Comparison of ENCODE assay signal across 20 cellular contexts in genomic region chr17:82054351-82055022, GRCh38. TPM values are rescaled to one million over a fixed set of nuclear protein-coding genes. Genes with fewer than 3 reads are reported as not detected.
DNase-seq lines count a peak whose midpoint lies in the region; ATAC-seq and TF ChIP-seq lines count a peak whose summit lies in the region.
"Had no signal": no experiment of that assay in that cellular context is flagged by ENCODE, and none has a peak within 500 bp of the region (broad histone marks: within the 10 kb centered on the region; RNA-seq: fewer than 3 reads in every experiment).

No MANE protein-coding gene starts in this region.

- H3K36me3 Mint-ChIP-seq in activated CD8-positive, alpha-beta T cell treated with anti-CD3 and anti-CD28 coated beads for 36 hours (ENCODE audit: low read depth): peaks cover 2% of the 10 kb centered on the region
- H3K36me3 Mint-ChIP-seq in activated CD8-positive, alpha-beta T cell treated with anti-CD3 and anti-CD28 coated beads, Interleukin-2, amount 10 ng/mL, durations not matched to agents 7 days and 5 days (ENCODE audit: low read depth): peaks cover 9% of the 10 kb centered on the region
- H3K36me3 Mint-ChIP-seq in CD14-positive monocyte (peaks cover 21 to 70% of the 10 kb centered on the region in 2 donors), nephron (ENCODE audit: low read depth) (peaks cover 8% of the 10 kb centered on the region)
- H3K36me3 Mint-ChIP-seq: activated naive CD8-positive, alpha-beta T cell treated with anti-CD3 and anti-CD28 coated beads, Interleukin-2, amount 10 ng/mL, durations not matched to agents 7 days and 5 days had no signal

- CTCF ChIA-PET in activated CD8-positive, alpha-beta T cell treated with anti-CD3 and anti-CD28 coated beads for 36 hours (lab: Charles Lee): no interaction called here
- CTCF ChIA-PET in activated CD8-positive, alpha-beta T cell treated with anti-CD3 and anti-CD28 coated beads, Interleukin-2, amount 10 ng/mL, durations not matched to agents 7 days and 5 days (lab: Charles Lee): interaction anchor here (1.5 kb wide), 1 partner anchor 152 kb away, joined by 4 read pairs; no protein-coding TSS in a partner anchor

- peaks cover 19% of the 10 kb centered on the region for H3K4me1 Mint-ChIP-seq in activated CD8-positive, alpha-beta T cell treated with anti-CD3 and anti-CD28 coated beads for 36 hours (ENCODE audit: low read depth)
- H3K4me1 Mint-ChIP-seq in activated CD8-positive, alpha-beta T cell treated with anti-CD3 and anti-CD28 coated beads, Interleukin-2, amount 10 ng/mL, durations not matched to agents 7 days and 5 days (ENCODE audit: low read depth): peaks cover 24% of the 10 kb centered on the region
- H3K4me1 Mint-ChIP-seq in CD14-positive monocyte (peaks cover 19% of the 10 kb centered on the region), nephron (peaks cover 9% of the 10 kb centered on the region)

- no peaks in the 10 kb centered on the region for H3K27me3 Mint-ChIP-seq in activated CD8-positive, alpha-beta T cell treated with anti-CD3 and anti-CD28 coated beads for 36 hours
- no peaks in the 10 kb centered on the region for H3K27me3 Mint-ChIP-seq in activated CD8-positive, alpha-beta T cell treated with anti-CD3 and anti-CD28 coated beads, Interleukin-2, amount 10 ng/mL, durations not matched to agents 7 days and 5 days (ENCODE audit: low read depth)
- H3K27me3 Mint-ChIP-seq in CD14-positive monocyte (ENCODE audit: low read depth in 3 of 3): no peaks in the 10 kb centered on the region
- H3K27me3 Mint-ChIP-seq in nephron (ENCODE audit: low read depth): no peaks in the 10 kb centered on the region
- H3K27me3 Mint-ChIP-seq: activated naive CD8-positive, alpha-beta T cell treated with anti-CD3 and anti-CD28 coated beads, Interleukin-2, amount 10 ng/mL, durations not matched to agents 7 days and 5 days had no signal

- no peaks in the 10 kb centered on the region for H3K9me3 ChIP-seq in RWPE2 (ENCODE audit: severe bottlenecking)
- H3K9me3 ChIP-seq in upper lobe of right lung: no peaks in the 10 kb centered on the region
- H3K9me3 ChIP-seq: right lobe of liver, thoracic aorta had no signal

- H3K4me3 ChIP-seq in RWPE2 (ENCODE audit: severe bottlenecking): no peak overlapping the region
- H3K4me3 ChIP-seq in upper lobe of right lung: no peak overlapping the region
- H3K4me3 ChIP-seq: GM12878, GM23248, right lobe of liver, thoracic aorta had no signal

- no peaks in the 10 kb centered on the region for H3K9me3 Mint-ChIP-seq in activated CD8-positive, alpha-beta T cell treated with anti-CD3 and anti-CD28 coated beads for 36 hours
- H3K9me3 Mint-ChIP-seq in activated CD8-positive, alpha-beta T cell treated with anti-CD3 and anti-CD28 coated beads, Interleukin-2, amount 10 ng/mL, durations not matched to agents 7 days and 5 days (ENCODE audit: insufficient read depth): no peaks in the 10 kb centered on the region
- no peaks in the 10 kb centered on the region for H3K9me3 Mint-ChIP-seq in CD14-positive monocyte
- no peaks in the 10 kb centered on the region for H3K9me3 Mint-ChIP-seq in nephron
- H3K9me3 Mint-ChIP-seq: activated naive CD8-positive, alpha-beta T cell treated with anti-CD3 and anti-CD28 coated beads, Interleukin-2, amount 10 ng/mL, durations not matched to agents 7 days and 5 days; activated T-cell treated with anti-CD3 and anti-CD28 coated beads, Interleukin-2, amount 50 U/mL, for 72 hours had no signal

- H3K4me3 Mint-ChIP-seq in activated CD8-positive, alpha-beta T cell treated with anti-CD3 and anti-CD28 coated beads for 36 hours: no peak overlapping the region
- H3K4me3 Mint-ChIP-seq in activated CD8-positive, alpha-beta T cell treated with anti-CD3 and anti-CD28 coated beads, Interleukin-2, amount 10 ng/mL, durations not matched to agents 7 days and 5 days: no peak overlapping the region
- H3K4me3 Mint-ChIP-seq in CD14-positive monocyte: no peak overlapping the region
- peak overlapping the region; percentile 48 to 87 (median 59) for H3K4me3 Mint-ChIP-seq in nephron

- H3K4me1 ChIP-seq in RWPE2 (ENCODE audit: insufficient read depth, poor library complexity, severe bottlenecking) (peaks cover 5% of the 10 kb centered on the region), upper lobe of right lung (peaks cover 20% of the 10 kb centered on the region)

- H3K27ac Mint-ChIP-seq in activated CD8-positive, alpha-beta T cell treated with anti-CD3 and anti-CD28 coated beads for 36 hours: peak overlapping the region; percentile 16
- H3K27ac Mint-ChIP-seq in activated CD8-positive, alpha-beta T cell treated with anti-CD3 and anti-CD28 coated beads, Interleukin-2, amount 10 ng/mL, durations not matched to agents 7 days and 5 days: no peak overlapping the region
- H3K27ac Mint-ChIP-seq in CD14-positive monocyte (no peak overlapping the region), nephron (no peak overlapping the region)
- H3K27ac Mint-ChIP-seq: activated naive CD8-positive, alpha-beta T cell treated with anti-CD3 and anti-CD28 coated beads, Interleukin-2, amount 10 ng/mL, durations not matched to agents 7 days and 5 days; activated T-cell treated with anti-CD3 and anti-CD28 coated beads, Interleukin-2, amount 50 U/mL, for 72 hours had no signal

- no peak for DNase-seq in activated CD8-positive, alpha-beta T cell treated with anti-CD3 and anti-CD28 coated beads for 36 hours
- DNase-seq in activated CD8-positive, alpha-beta T cell treated with anti-CD3 and anti-CD28 coated beads, Interleukin-2, amount 10 ng/mL, durations not matched to agents 7 days and 5 days: no peak
- peak; percentile 43 for DNase-seq in CD14-positive monocyte (ENCODE audit: low spot score)
- peak; percentile 75 for DNase-seq in RWPE2 (ENCODE audit: low spot score)
- DNase-seq in upper lobe of right lung: no peak
- DNase-seq: activated naive CD8-positive, alpha-beta T cell treated with anti-CD3 and anti-CD28 coated beads, Interleukin-2, amount 10 ng/mL, durations not matched to agents 7 days and 5 days; activated T-cell treated with anti-CD3 and anti-CD28 coated beads, Interleukin-2, amount 50 U/mL, for 72 hours; C1 segment of cervical spinal cord; GM23248; NCI-H1694; NCI-H774; occipital lobe; SHP77 treated with DMSO at 0.1 percent for 48 hours had no signal

- intact Hi-C loops in activated CD8-positive, alpha-beta T cell treated with anti-CD3 and anti-CD28 coated beads for 36 hours (cut with micrococcal nuclease): no loop called here
- intact Hi-C loops in CD14-positive monocyte (cut with micrococcal nuclease) (loop anchor here in 1 of 2 donors (5.0 kb wide), 1 partner anchor 43 kb away; the partner anchor contains the start of gene FASN), upper lobe of right lung (cut with DNase I) (no loop called here)

- POLR2A ChIA-PET in activated CD8-positive, alpha-beta T cell treated with anti-CD3 and anti-CD28 coated beads for 36 hours (lab: Charles Lee): interaction anchor here (1.1 to 9.3 kb wide), 4 partner anchors 9 to 73 kb away, joined by 3 to 98 read pairs (median 4); partner anchors contain the start of gene DUS1L
- POLR2A ChIA-PET in activated CD8-positive, alpha-beta T cell treated with anti-CD3 and anti-CD28 coated beads, Interleukin-2, amount 10 ng/mL, durations not matched to agents 7 days and 5 days (lab: Charles Lee): no interaction called here

- H3K36me3 ChIP-seq in RWPE2 (ENCODE audit: low read depth): peaks cover 72% of the 10 kb centered on the region
- peaks cover 47% of the 10 kb centered on the region for H3K36me3 ChIP-seq in upper lobe of right lung

- no peak for ATAC-seq in activated CD8-positive, alpha-beta T cell treated with anti-CD3 and anti-CD28 coated beads for 36 hours
- no peak for ATAC-seq in activated CD8-positive, alpha-beta T cell treated with anti-CD3 and anti-CD28 coated beads, Interleukin-2, amount 10 ng/mL, durations not matched to agents 7 days and 5 days
- ATAC-seq in RWPE2 (ENCODE audit: low read depth) (no peak), HG03159 (IDR thresholded peaks at IDR 0.05; ENCODE audit: unreplicated experiment) (no peak), GM18505 (IDR thresholded peaks at IDR 0.05; ENCODE audit: unreplicated experiment) (no peak), upper lobe of right lung (no peak)
- ATAC-seq: activated T-cell treated with anti-CD3 and anti-CD28 coated beads, Interleukin-2, amount 50 U/mL, for 72 hours; GM12878; right lobe of liver had no signal

- H3K27ac ChIP-seq in RWPE2 (ENCODE audit: poor library complexity, severe bottlenecking) (no peak overlapping the region), upper lobe of right lung (no peak overlapping the region)
- H3K27ac ChIP-seq: GM23248, KMS-11, right lobe of liver, thoracic aorta had no signal

- TF ChIP-seq POLR2A in GM18505 (IDR thresholded peaks at IDR 0.05; ENCODE audit: borderline replicate concordance, extremely low read depth, insufficient read depth, insufficient read length): no peak

- H3K27me3 ChIP-seq in RWPE2 (ENCODE audit: insufficient read depth, poor library complexity, severe bottlenecking) (no peaks in the 10 kb centered on the region), upper lobe of right lung (no peaks in the 10 kb centered on the region)
- H3K27me3 ChIP-seq: right lobe of liver had no signal

- TF ChIP-seq CTCF in activated CD8-positive, alpha-beta T cell treated with anti-CD3 and anti-CD28 coated beads for 36 hours (IDR thresholded peaks at IDR 0.05): no peak
- TF ChIP-seq CTCF in CD14-positive monocyte (IDR thresholded peaks at IDR 0.05): no peak
- no peak for TF ChIP-seq CTCF in RWPE2 (IDR thresholded peaks at IDR 0.05; ENCODE audit: poor library complexity, severe bottlenecking)
- no peak for TF ChIP-seq CTCF in nephron (IDR thresholded peaks at IDR 0.05; ENCODE audit: unreplicated experiment in 3 of 3)
- no peak for TF ChIP-seq CTCF in upper lobe of right lung (IDR thresholded peaks at IDR 0.05)

RNA-seq across cellular contexts. Expression of gene GPS1, which starts 2.8 kb away (rescaled TPM):
- total RNA-seq in activated CD8-positive, alpha-beta T cell treated with anti-CD3 and anti-CD28 coated beads for 36 hours: 10 to 100 TPM; 82.7 to 88.6 TPM
- total RNA-seq in activated CD8-positive, alpha-beta T cell treated with anti-CD3 and anti-CD28 coated beads, Interleukin-2, amount 10 ng/mL, durations not matched to agents 7 days and 5 days: 100 to 1,000 TPM in 1 of 2 experiments, 10 to 100 TPM in 1; 97.6 to 104 TPM
- 100 to 1,000 TPM; 110 to 130 TPM for polyA plus RNA-seq in CD14-positive monocyte
- 78.0 TPM for total RNA-seq in upper lobe of right lung

RNA-seq across cellular contexts. Expression of gene RFNG, which starts 2.9 kb away (rescaled TPM):
- 10 to 100 TPM; 14.2 to 15.3 TPM for total RNA-seq in activated CD8-positive, alpha-beta T cell treated with anti-CD3 and anti-CD28 coated beads for 36 hours
- 10 to 100 TPM; 19.4 to 20.8 TPM for total RNA-seq in activated CD8-positive, alpha-beta T cell treated with anti-CD3 and anti-CD28 coated beads, Interleukin-2, amount 10 ng/mL, durations not matched to agents 7 days and 5 days
- polyA plus RNA-seq in CD14-positive monocyte: 1 to 10 TPM; 1.5 to 4.1 TPM
- total RNA-seq in upper lobe of right lung: 38.5 TPM

RNA-seq across cellular contexts. Expression of gene DUS1L, which starts 11.1 kb away (rescaled TPM):
- 100 to 1,000 TPM; 139 to 140 TPM for total RNA-seq in activated CD8-positive, alpha-beta T cell treated with anti-CD3 and anti-CD28 coated beads for 36 hours
- total RNA-seq in activated CD8-positive, alpha-beta T cell treated with anti-CD3 and anti-CD28 coated beads, Interleukin-2, amount 10 ng/mL, durations not matched to agents 7 days and 5 days: 100 to 1,000 TPM; 126 to 127 TPM
- 10 to 100 TPM; 23.9 to 47.6 TPM for polyA plus RNA-seq in CD14-positive monocyte
- 82.4 TPM for total RNA-seq in upper lobe of right lung

RNA-seq across cellular contexts. Expression of gene DCXR, which starts 17.0 kb away (rescaled TPM):
- 100 to 1,000 TPM in 1 of 2 experiments, 10 to 100 TPM in 1; 99.2 to 101 TPM for total RNA-seq in activated CD8-positive, alpha-beta T cell treated with anti-CD3 and anti-CD28 coated beads for 36 hours
- total RNA-seq in activated CD8-positive, alpha-beta T cell treated with anti-CD3 and anti-CD28 coated beads, Interleukin-2, amount 10 ng/mL, durations not matched to agents 7 days and 5 days: 100 to 1,000 TPM; 141 TPM
- polyA plus RNA-seq in CD14-positive monocyte: 10 to 100 TPM; 88.8 to 90.3 TPM
- 143 TPM for total RNA-seq in upper lobe of right lung

RNA-seq across cellular contexts. Expression of gene RAC3, which starts 23.0 kb away (rescaled TPM):
- total RNA-seq in activated CD8-positive, alpha-beta T cell treated with anti-CD3 and anti-CD28 coated beads for 36 hours: 1 to 10 TPM; 5.5 to 5.8 TPM
- 10 to 100 TPM; 12.9 to 13.1 TPM for total RNA-seq in activated CD8-positive, alpha-beta T cell treated with anti-CD3 and anti-CD28 coated beads, Interleukin-2, amount 10 ng/mL, durations not matched to agents 7 days and 5 days
- polyA plus RNA-seq in CD14-positive monocyte: not detected
- 3.4 TPM for total RNA-seq in upper lobe of right lung

Comparison
In these comparisons a context has a peak if more than half of its experiments do, and no peak if none do; other contexts are left out.
1. DNase-seq: peak in CD14-positive monocyte (single experiment) and RWPE2 (single experiment); none in activated CD8-positive, alpha-beta T cell treated with anti-CD3 and anti-CD28 coated beads for 36 hours (single experiment), activated CD8-positive, alpha-beta T cell treated with anti-CD3 and anti-CD28 coated beads, Interleukin-2, amount 10 ng/mL, durations not matched to agents 7 days and 5 days (single experiment) and upper lobe of right lung (single experiment).
2. H3K4me3 Mint-ChIP-seq: peak in nephron (3 of 3); none in activated CD8-positive, alpha-beta T cell treated with anti-CD3 and anti-CD28 coated beads for 36 hours (single experiment), activated CD8-positive, alpha-beta T cell treated with anti-CD3 and anti-CD28 coated beads, Interleukin-2, amount 10 ng/mL, durations not matched to agents 7 days and 5 days (single experiment) and CD14-positive monocyte (0 of 2).